Comparison of ENCODE assay signal across 1 cellular context in the genomic region with DNA sequence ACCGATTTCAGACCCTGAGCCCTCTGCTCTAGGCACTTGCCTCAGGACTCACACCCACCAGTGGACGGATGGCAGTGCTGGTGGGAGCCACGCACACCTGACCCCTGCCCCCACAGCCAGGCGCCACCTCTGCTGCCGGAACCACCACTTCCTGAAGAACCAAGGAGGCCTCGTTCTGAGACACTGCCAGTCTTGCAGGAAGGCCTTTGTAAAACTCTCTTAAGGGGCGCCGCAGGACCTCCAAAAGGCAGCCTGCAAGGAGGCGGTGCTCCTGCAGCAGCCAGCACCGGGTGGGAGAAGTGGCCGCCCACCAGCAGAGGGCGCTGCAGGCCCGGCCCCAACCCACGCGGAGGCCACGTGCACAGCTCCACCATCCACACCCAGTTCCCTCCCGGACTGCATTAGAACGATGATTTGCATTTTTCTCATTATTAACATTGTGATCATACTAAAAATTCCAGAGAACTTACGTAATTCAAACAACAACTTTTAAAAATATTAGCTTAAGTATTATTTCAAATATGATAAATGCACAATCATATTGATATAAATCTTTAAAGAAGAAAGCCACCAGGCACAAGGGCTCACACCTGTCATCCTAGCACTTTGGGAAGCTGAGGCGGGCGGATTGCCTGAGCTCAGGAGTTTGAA.
A peak's percentile ranks its signal among the peaks of the same experiment; 100 is the strongest.
TF ChIP-seq lines count a peak whose summit lies in the region.

No MANE protein-coding gene starts in this region.

TF ChIP-seq in K562, 482 proteins besides CTCF, POLR2A, EP300 and RAD21 (continued from another document and continues in another):
- TF ChIP-seq REST (CRISPR knock-in tag; IDR thresholded peaks at IDR 0.05; ENCODE audit: low read depth) (no peak), TAF1 (IDR thresholded peaks at IDR 0.05; ENCODE audit: control insufficient read depth, extremely low read depth, insufficient read depth, low read length, severe bottlenecking) (no peak), SMC3 (conservative IDR thresholded peaks at IDR 0.05; ENCODE audit: insufficient read depth, low read depth, low read length) (peak; percentile 76), KAT7 (CRISPR knock-in tag; IDR thresholded peaks at IDR 0.05; ENCODE audit: borderline replicate concordance) (peak; percentile 83; the same call in 1 of the 2 replicates), ZNF232 (CRISPR knock-in tag; IDR thresholded peaks at IDR 0.05) (0 out of 2 replicates have a peak, but pooled peaks have one; percentile 57), TEAD1 (CRISPR knock-in tag; IDR thresholded peaks at IDR 0.05) (peak in 1 of 2 experiments; percentile 94; a peak in 2 of 4 replicates), ZNF830 (CRISPR knock-in tag; IDR thresholded peaks at IDR 0.05) (no peak), TOE1 (IDR thresholded peaks at IDR 0.05; ENCODE audit: borderline replicate concordance) (no peak), TOE1 (CRISPR knock-in tag; IDR thresholded peaks at IDR 0.05; ENCODE audit: borderline replicate concordance, low read depth) (peak; percentile 85; the same call in 1 of the 2 replicates), HEY1 (CRISPR knock-in tag; IDR thresholded peaks at IDR 0.05; ENCODE audit: borderline replicate concordance) (no peak), XRCC5 (IDR thresholded peaks at IDR 0.05; ENCODE audit: low read depth, low read length) (peak; percentile 67; the same call in 1 of the 2 replicates), PCBP1 (IDR thresholded peaks at IDR 0.05; ENCODE audit: low read depth, low read length, poor library complexity, severe bottlenecking) (no peak), CTCFL (IDR thresholded peaks at IDR 0.05; ENCODE audit: borderline replicate concordance, insufficient read depth, low read depth, low read length, poor library complexity, severe bottlenecking) (peak; percentile 91), SFPQ (IDR thresholded peaks at IDR 0.05; ENCODE audit: low read depth, low read length) (no peak), HCFC1 (IDR thresholded peaks at IDR 0.05; ENCODE audit: low read depth, low read length) (peak; percentile 56), PTRF (tag; IDR thresholded peaks at IDR 0.05) (no peak), ARHGAP35 (IDR thresholded peaks at IDR 0.05; ENCODE audit: partially characterized antibody) (no peak), ZBTB49 (CRISPR knock-in tag; IDR thresholded peaks at IDR 0.05; ENCODE audit: borderline replicate concordance) (0 out of 2 replicates have a peak, but pooled peaks have one; percentile 62), ZNF212 (CRISPR knock-in tag; IDR thresholded peaks at IDR 0.05) (no peak), ZNF134 (CRISPR knock-in tag; conservative IDR thresholded peaks at IDR 0.05) (no peak), HNRNPL (IDR thresholded peaks at IDR 0.05; ENCODE audit: low read depth, low read length) (no peak), ZNF431 (CRISPR knock-in tag; IDR thresholded peaks at IDR 0.05) (peak; percentile 82), ZNF79 (CRISPR knock-in tag; IDR thresholded peaks at IDR 0.05; ENCODE audit: low read depth) (no peak), DPF2 (IDR thresholded peaks at IDR 0.05) (0 out of 2 replicates have a peak, but pooled peaks have one; percentile 55), USF1 (CRISPR knock-in tag; IDR thresholded peaks at IDR 0.05) (peak; percentile 90), ZKSCAN3 (CRISPR knock-in tag; IDR thresholded peaks at IDR 0.05) (no peak), ERF (CRISPR knock-in tag; IDR thresholded peaks at IDR 0.05) (0 out of 2 replicates have a peak, but pooled peaks have one; percentile 81), IRF1 (CRISPR knock-in tag; IDR thresholded peaks at IDR 0.05; ENCODE audit: borderline replicate concordance) (peak; percentile 53; the same call in 1 of the 2 replicates)
- TF ChIP-seq, protein P1, sequence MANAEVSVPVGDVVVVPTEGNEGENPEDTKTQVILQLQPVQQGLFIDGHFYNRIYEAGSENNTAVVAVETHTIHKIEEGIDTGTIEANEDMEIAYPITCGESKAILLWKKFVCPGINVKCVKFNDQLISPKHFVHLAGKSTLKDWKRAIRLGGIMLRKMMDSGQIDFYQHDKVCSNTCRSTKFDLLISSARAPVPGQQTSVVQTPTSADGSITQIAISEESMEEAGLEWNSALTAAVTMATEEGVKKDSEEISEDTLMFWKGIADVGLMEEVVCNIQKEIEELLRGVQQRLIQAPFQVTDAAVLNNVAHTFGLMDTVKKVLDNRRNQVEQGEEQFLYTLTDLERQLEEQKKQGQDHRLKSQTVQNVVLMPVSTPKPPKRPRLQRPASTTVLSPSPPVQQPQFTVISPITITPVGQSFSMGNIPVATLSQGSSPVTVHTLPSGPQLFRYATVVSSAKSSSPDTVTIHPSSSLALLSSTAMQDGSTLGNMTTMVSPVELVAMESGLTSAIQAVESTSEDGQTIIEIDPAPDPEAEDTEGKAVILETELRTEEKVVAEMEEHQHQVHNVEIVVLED (CRISPR knock-in tag; IDR thresholded peaks at IDR 0.05), result no peak
- TF ChIP-seq, protein P2, sequence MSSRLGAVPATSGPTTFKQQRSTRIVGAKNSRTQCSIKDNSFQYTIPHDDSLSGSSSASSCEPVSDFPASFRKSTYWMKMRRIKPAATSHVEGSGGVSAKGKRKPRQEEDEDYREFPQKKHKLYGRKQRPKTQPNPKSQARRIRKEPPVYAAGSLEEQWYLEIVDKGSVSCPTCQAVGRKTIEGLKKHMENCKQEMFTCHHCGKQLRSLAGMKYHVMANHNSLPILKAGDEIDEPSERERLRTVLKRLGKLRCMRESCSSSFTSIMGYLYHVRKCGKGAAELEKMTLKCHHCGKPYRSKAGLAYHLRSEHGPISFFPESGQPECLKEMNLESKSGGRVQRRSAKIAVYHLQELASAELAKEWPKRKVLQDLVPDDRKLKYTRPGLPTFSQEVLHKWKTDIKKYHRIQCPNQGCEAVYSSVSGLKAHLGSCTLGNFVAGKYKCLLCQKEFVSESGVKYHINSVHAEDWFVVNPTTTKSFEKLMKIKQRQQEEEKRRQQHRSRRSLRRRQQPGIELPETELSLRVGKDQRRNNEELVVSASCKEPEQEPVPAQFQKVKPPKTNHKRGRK (tag; IDR thresholded peaks at IDR 0.05), result no peak
- TF ChIP-seq, protein P3, sequence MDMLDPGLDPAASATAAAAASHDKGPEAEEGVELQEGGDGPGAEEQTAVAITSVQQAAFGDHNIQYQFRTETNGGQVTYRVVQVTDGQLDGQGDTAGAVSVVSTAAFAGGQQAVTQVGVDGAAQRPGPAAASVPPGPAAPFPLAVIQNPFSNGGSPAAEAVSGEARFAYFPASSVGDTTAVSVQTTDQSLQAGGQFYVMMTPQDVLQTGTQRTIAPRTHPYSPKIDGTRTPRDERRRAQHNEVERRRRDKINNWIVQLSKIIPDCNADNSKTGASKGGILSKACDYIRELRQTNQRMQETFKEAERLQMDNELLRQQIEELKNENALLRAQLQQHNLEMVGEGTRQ (CRISPR knock-in tag; IDR thresholded peaks at IDR 0.05), result peak; percentile 86
- TF ChIP-seq, protein P4, sequence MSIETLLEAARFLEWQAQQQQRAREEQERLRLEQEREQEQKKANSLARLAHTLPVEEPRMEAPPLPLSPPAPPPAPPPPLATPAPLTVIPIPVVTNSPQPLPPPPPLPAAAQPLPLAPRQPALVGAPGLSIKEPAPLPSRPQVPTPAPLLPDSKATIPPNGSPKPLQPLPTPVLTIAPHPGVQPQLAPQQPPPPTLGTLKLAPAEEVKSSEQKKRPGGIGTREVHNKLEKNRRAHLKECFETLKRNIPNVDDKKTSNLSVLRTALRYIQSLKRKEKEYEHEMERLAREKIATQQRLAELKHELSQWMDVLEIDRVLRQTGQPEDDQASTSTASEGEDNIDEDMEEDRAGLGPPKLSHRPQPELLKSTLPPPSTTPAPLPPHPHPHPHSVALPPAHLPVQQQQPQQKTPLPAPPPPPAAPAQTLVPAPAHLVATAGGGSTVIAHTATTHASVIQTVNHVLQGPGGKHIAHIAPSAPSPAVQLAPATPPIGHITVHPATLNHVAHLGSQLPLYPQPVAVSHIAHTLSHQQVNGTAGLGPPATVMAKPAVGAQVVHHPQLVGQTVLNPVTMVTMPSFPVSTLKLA (conservative IDR thresholded peaks at IDR 0.05), result peak; percentile 97 to 98
- TF ChIP-seq, protein P5, sequence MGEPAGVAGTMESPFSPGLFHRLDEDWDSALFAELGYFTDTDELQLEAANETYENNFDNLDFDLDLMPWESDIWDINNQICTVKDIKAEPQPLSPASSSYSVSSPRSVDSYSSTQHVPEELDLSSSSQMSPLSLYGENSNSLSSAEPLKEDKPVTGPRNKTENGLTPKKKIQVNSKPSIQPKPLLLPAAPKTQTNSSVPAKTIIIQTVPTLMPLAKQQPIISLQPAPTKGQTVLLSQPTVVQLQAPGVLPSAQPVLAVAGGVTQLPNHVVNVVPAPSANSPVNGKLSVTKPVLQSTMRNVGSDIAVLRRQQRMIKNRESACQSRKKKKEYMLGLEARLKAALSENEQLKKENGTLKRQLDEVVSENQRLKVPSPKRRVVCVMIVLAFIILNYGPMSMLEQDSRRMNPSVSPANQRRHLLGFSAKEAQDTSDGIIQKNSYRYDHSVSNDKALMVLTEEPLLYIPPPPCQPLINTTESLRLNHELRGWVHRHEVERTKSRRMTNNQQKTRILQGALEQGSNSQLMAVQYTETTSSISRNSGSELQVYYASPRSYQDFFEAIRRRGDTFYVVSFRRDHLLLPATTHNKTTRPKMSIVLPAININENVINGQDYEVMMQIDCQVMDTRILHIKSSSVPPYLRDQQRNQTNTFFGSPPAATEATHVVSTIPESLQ (CRISPR knock-in tag; IDR thresholded peaks at IDR 0.05), result no peak
